Comparison of ENCODE assay signal across 1 cellular context in genomic region chr12:99009654-99010296, GRCh38.
TF ChIP-seq lines count a peak whose summit lies in the region.

No MANE protein-coding gene starts in this region.

TF ChIP-seq in HEK293, 187 proteins besides CTCF, POLR2A, EP300 and RAD21 (continued from another document):
- no peak for TF ChIP-seq PRDM2 (tag by site-specific recombination; IDR thresholded peaks at IDR 0.05; ENCODE audit: borderline replicate concordance)
- TF ChIP-seq ZNF785 (tag by site-specific recombination; IDR thresholded peaks at IDR 0.05) = no peak
- TF ChIP-seq ZNF394 (tag by site-specific recombination; IDR thresholded peaks at IDR 0.05; ENCODE audit: borderline replicate concordance) = no peak
- TF ChIP-seq ZNF148 (tag by site-specific recombination; IDR thresholded peaks at IDR 0.05; ENCODE audit: borderline replicate concordance) = no peak
- no peak for TF ChIP-seq KLF10 (tag by site-specific recombination; IDR thresholded peaks at IDR 0.05)
- no peak for TF ChIP-seq KLF9 (tag by site-specific recombination; IDR thresholded peaks at IDR 0.05; ENCODE audit: low read depth)
- TF ChIP-seq KLF7 (tag by site-specific recombination; IDR thresholded peaks at IDR 0.05; ENCODE audit: borderline replicate concordance) = no peak
- TF ChIP-seq ZNF530 (tag by site-specific recombination; IDR thresholded peaks at IDR 0.05; ENCODE audit: low read depth) = no peak
- TF ChIP-seq REPIN1 (tag by site-specific recombination; IDR thresholded peaks at IDR 0.05; ENCODE audit: low read depth) = no peak
- no peak for TF ChIP-seq GLI2 (tag by site-specific recombination; IDR thresholded peaks at IDR 0.05; ENCODE audit: borderline replicate concordance, low read depth)
- TF ChIP-seq WT1 (tag by site-specific recombination; IDR thresholded peaks at IDR 0.05) = no peak; the same call in 1 of the 2 replicates
- TF ChIP-seq ZNF571 (tag by site-specific recombination; IDR thresholded peaks at IDR 0.05) = no peak
- TF ChIP-seq, protein P1, sequence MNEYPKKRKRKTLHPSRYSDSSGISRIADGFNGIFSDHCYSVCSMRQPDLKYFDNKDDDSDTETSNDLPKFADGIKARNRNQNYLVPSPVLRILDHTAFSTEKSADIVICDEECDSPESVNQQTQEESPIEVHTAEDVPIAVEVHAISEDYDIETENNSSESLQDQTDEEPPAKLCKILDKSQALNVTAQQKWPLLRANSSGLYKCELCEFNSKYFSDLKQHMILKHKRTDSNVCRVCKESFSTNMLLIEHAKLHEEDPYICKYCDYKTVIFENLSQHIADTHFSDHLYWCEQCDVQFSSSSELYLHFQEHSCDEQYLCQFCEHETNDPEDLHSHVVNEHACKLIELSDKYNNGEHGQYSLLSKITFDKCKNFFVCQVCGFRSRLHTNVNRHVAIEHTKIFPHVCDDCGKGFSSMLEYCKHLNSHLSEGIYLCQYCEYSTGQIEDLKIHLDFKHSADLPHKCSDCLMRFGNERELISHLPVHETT (tag by site-specific recombination; IDR thresholded peaks at IDR 0.05) = no peak
- no peak for TF ChIP-seq ZNF660 (tag by site-specific recombination; IDR thresholded peaks at IDR 0.05)
- TF ChIP-seq ZNF354C (tag by site-specific recombination; IDR thresholded peaks at IDR 0.05; ENCODE audit: borderline replicate concordance, low read depth) = no peak
- TF ChIP-seq, protein P2, sequence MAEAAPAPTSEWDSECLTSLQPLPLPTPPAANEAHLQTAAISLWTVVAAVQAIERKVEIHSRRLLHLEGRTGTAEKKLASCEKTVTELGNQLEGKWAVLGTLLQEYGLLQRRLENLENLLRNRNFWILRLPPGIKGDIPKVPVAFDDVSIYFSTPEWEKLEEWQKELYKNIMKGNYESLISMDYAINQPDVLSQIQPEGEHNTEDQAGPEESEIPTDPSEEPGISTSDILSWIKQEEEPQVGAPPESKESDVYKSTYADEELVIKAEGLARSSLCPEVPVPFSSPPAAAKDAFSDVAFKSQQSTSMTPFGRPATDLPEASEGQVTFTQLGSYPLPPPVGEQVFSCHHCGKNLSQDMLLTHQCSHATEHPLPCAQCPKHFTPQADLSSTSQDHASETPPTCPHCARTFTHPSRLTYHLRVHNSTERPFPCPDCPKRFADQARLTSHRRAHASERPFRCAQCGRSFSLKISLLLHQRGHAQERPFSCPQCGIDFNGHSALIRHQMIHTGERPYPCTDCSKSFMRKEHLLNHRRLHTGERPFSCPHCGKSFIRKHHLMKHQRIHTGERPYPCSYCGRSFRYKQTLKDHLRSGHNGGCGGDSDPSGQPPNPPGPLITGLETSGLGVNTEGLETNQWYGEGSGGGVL (tag by site-specific recombination; IDR thresholded peaks at IDR 0.05) = peak; percentile 38; the same call in 1 of the 2 replicates
- TF ChIP-seq ZBTB1 (tag by site-specific recombination; IDR thresholded peaks at IDR 0.05) = no peak
- TF ChIP-seq ZNF585B (tag by site-specific recombination; IDR thresholded peaks at IDR 0.05) = no peak
- TF ChIP-seq ZBTB8A (tag by site-specific recombination; IDR thresholded peaks at IDR 0.05) = no peak
- peak; percentile 78 for TF ChIP-seq ZNF629 (tag by site-specific recombination; IDR thresholded peaks at IDR 0.05)
- TF ChIP-seq, protein P3, sequence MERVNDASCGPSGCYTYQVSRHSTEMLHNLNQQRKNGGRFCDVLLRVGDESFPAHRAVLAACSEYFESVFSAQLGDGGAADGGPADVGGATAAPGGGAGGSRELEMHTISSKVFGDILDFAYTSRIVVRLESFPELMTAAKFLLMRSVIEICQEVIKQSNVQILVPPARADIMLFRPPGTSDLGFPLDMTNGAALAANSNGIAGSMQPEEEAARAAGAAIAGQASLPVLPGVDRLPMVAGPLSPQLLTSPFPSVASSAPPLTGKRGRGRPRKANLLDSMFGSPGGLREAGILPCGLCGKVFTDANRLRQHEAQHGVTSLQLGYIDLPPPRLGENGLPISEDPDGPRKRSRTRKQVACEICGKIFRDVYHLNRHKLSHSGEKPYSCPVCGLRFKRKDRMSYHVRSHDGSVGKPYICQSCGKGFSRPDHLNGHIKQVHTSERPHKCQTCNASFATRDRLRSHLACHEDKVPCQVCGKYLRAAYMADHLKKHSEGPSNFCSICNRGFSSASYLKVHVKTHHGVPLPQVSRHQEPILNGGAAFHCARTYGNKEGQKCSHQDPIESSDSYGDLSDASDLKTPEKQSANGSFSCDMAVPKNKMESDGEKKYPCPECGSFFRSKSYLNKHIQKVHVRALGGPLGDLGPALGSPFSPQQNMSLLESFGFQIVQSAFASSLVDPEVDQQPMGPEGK (tag by site-specific recombination; IDR thresholded peaks at IDR 0.05) = peak; percentile 39
- TF ChIP-seq KLF8 (tag by site-specific recombination; IDR thresholded peaks at IDR 0.05) = no peak
- peak; percentile 35; the same call in 1 of the 2 replicates for TF ChIP-seq ZBTB20 (tag by site-specific recombination; IDR thresholded peaks at IDR 0.05)
- no peak for TF ChIP-seq TRIM28 (IDR thresholded peaks at IDR 0.05; ENCODE audit: borderline replicate concordance, low read length)
- TF ChIP-seq ZSCAN23 (tag by site-specific recombination; IDR thresholded peaks at IDR 0.05) = no peak
- TF ChIP-seq ZNF16 (tag by site-specific recombination; IDR thresholded peaks at IDR 0.05; ENCODE audit: low read depth) = no peak
- no peak for TF ChIP-seq OVOL3 (tag by site-specific recombination; IDR thresholded peaks at IDR 0.05)
- TF ChIP-seq ZFHX2 (tag by site-specific recombination; conservative IDR thresholded peaks at IDR 0.05) = peak; percentile 58
- TF ChIP-seq ZNF48 (tag by site-specific recombination; IDR thresholded peaks at IDR 0.05) = no peak
- no peak; the same call in 1 of the 2 replicates for TF ChIP-seq SP7 (tag by site-specific recombination; IDR thresholded peaks at IDR 0.05)
- no peak for TF ChIP-seq ZNF138 (tag by site-specific recombination; IDR thresholded peaks at IDR 0.05; ENCODE audit: borderline replicate concordance)
- TF ChIP-seq ZBTB17 (tag by site-specific recombination; IDR thresholded peaks at IDR 0.05) = no peak
- TF ChIP-seq ZNF600 (tag by site-specific recombination; IDR thresholded peaks at IDR 0.05) = no peak
- no peak for TF ChIP-seq ZNF544 (tag by site-specific recombination; IDR thresholded peaks at IDR 0.05)
- no peak for TF ChIP-seq ZNF18 (tag by site-specific recombination; IDR thresholded peaks at IDR 0.05)
- 0 out of 2 replicates have a peak, but pooled peaks have one; percentile 27 for TF ChIP-seq ZNF692 (tag by site-specific recombination; IDR thresholded peaks at IDR 0.05)
